In the genomic region with DNA sequence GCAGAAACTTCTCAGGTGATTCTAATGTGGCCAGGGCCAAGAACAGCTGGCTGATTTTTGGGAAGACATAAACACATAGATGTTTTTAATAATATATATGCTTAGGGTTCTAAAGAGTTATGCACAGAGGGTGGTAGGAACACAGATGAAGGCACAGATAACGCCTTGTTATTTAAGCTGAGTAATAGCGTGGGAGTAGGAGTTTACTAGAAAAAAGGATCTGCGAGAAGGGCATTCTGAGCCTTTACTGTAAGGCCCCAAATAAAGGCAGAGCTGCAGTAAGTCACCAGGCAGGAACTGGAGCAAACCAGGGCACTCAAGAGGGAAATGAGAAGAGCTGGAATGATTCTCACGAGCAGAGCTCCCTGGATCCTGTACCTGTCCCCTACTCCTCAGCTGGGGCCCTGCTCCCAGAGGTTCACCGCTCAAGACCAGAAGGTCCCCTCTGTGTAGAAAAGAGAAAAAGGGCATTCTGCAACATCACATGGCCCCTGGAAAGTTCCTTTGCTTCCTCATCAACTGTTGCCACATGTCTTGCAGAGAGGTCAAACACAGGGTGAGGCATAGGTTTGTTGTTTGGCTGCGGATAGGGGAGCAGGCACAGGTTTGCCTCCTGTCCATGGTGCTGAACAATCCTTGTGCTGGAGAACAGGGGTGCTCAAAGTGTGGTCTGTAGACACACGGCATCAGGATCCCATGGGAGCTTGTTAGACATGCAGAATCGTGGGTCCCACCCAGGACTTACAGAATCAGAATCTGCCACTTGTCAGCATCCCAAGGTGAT, we compare ENCODE assay signal across 14 cellular contexts.
DNase-seq lines count a peak whose midpoint lies in the region; ATAC-seq and TF ChIP-seq lines count a peak whose summit lies in the region.
"Had no signal": no experiment of that assay in that cellular context is flagged by ENCODE, and none has a peak within 500 bp of the region (broad histone marks: within the 10 kb centered on the region; RNA-seq: fewer than 3 reads in every experiment).

No MANE protein-coding gene starts in this region.

- H3K23ac ChIP-seq in mesendoderm (ENCODE audit: low read length), result no peak overlapping the region

- DNase-seq in GM23338 (ENCODE audit: low spot score) (peak; percentile 82), NOMO-1 treated with dmso at 0.1 percent for 144 hours (lab: John Stamatoyannopoulos, UW; ENCODE audit: unreplicated experiment) (peak; percentile 60), ecto neural progenitor cell (ENCODE audit: low spot score) (peak; percentile 60), mesendoderm (peak; percentile 70), uterus (no peak), NCI-H226 (no peak), gastrocnemius medialis (no peak)
- DNase-seq: activated T-cell treated with anti-CD3 and anti-CD28 coated beads, Interleukin-2, amount 50 U/mL, for 72 hours; CD4-positive, CD25-positive, alpha-beta regulatory T cell; GOT3; NCI-H2171 had no signal

- peak; percentile 99 for ATAC-seq in GM23338
- no peak for ATAC-seq in GM21360 (IDR thresholded peaks at IDR 0.05; ENCODE audit: unreplicated experiment)
- no peak for ATAC-seq in gastrocnemius medialis
- ATAC-seq: activated T-cell treated with anti-CD3 and anti-CD28 coated beads, Interleukin-2, amount 50 U/mL, for 72 hours; stimulated activated effector memory CD8-positive, alpha-beta T cell treated with anti-CD3 and anti-CD28 coated beads, Interleukin-12 subunit alpha, Interleukin-12 subunit beta, amount 100 ng/mL, for 72 hours had no signal

- TF ChIP-seq POLR2A in uterus (IDR thresholded peaks at IDR 0.05) (no peak), gastrocnemius medialis (IDR thresholded peaks at IDR 0.05) (no peak)

- no peak overlapping the region for H3K4ac ChIP-seq in mesendoderm (ENCODE audit: low read depth, low read length)

- H2BK120ac ChIP-seq in mesendoderm (ENCODE audit: low read depth, low read length), result no peak overlapping the region

- H4K20me1 ChIP-seq in GM23338 (replicated peaks; ENCODE audit: insufficient read depth), result no peaks in the 10 kb centered on the region

- H3K79me2 ChIP-seq in GM23338 (replicated peaks; ENCODE audit: insufficient read depth), result no peaks in the 10 kb centered on the region
- peaks cover 4% of the 10 kb centered on the region for H3K79me2 ChIP-seq in mesendoderm (ENCODE audit: control insufficient read depth, insufficient read depth, low read length)

- H3K36me3 Mint-ChIP-seq in GM23338 (ENCODE audit: low read depth), result no peaks in the 10 kb centered on the region
- H3K36me3 Mint-ChIP-seq: CD4-positive, CD25-positive, alpha-beta regulatory T cell; stimulated activated effector memory CD8-positive, alpha-beta T cell treated with anti-CD3 and anti-CD28 coated beads, Interleukin-12 subunit alpha, Interleukin-12 subunit beta, amount 100 ng/mL, for 72 hours had no signal

- no peak overlapping the region for H2BK15ac ChIP-seq in mesendoderm (replicated peaks; ENCODE audit: low read depth)

- no peaks in the 10 kb centered on the region for H3K27me3 Mint-ChIP-seq in GM23338 (ENCODE audit: insufficient read depth, low read depth, poor library complexity)

- H4K5ac ChIP-seq in mesendoderm (ENCODE audit: low read length), result no peak overlapping the region

- peaks cover 4% of the 10 kb centered on the region; the same call in 2 of the 3 replicates for H3K4me1 Mint-ChIP-seq in GM23338
- H3K4me1 Mint-ChIP-seq: CD4-positive, CD25-positive, alpha-beta regulatory T cell; stimulated activated effector memory CD8-positive, alpha-beta T cell treated with anti-CD3 and anti-CD28 coated beads, Interleukin-12 subunit alpha, Interleukin-12 subunit beta, amount 100 ng/mL, for 72 hours had no signal

- no peak overlapping the region for H3K4me2 ChIP-seq in GM23338
- H3K4me2 ChIP-seq in mesendoderm (ENCODE audit: low read length), result no peak overlapping the region

- WGBS in mesendoderm (ENCODE audit: extremely low coverage, insufficient coverage, low lambda C conversion rate), result no CpG with 5 or more reads among the region's 8 CpGs

- H3K9me3 ChIP-seq in uterus, result no peaks in the 10 kb centered on the region
- H3K9me3 ChIP-seq in gastrocnemius medialis, result no peaks in the 10 kb centered on the region

- H2BK5ac ChIP-seq in mesendoderm (ENCODE audit: low read length), result no peak overlapping the region

- H3K4me1 ChIP-seq in GM23338 (ENCODE audit: insufficient read depth), result no peaks in the 10 kb centered on the region
- no peaks in the 10 kb centered on the region for H3K4me1 ChIP-seq in mesendoderm (ENCODE audit: control insufficient read depth, low read depth, low read length)
- no peaks in the 10 kb centered on the region for H3K4me1 ChIP-seq in uterus
- H3K4me1 ChIP-seq in gastrocnemius medialis, result no peaks in the 10 kb centered on the region

- no peaks in the 10 kb centered on the region for H3K36me3 ChIP-seq in GM23338 (ENCODE audit: insufficient read depth)
- H3K36me3 ChIP-seq in mesendoderm (ENCODE audit: control insufficient read depth, insufficient read depth, low read length), result no peaks in the 10 kb centered on the region
- H3K36me3 ChIP-seq in uterus, result no peaks in the 10 kb centered on the region
- no peaks in the 10 kb centered on the region for H3K36me3 ChIP-seq in gastrocnemius medialis

- no peak overlapping the region for H3K9ac ChIP-seq in mesendoderm (ENCODE audit: low read length)

- no peak overlapping the region for H3K4me3 ChIP-seq in GM23338
- no peak overlapping the region for H3K4me3 ChIP-seq in mesendoderm (ENCODE audit: low read length)
- H3K4me3 ChIP-seq in uterus, result no peak overlapping the region
- H3K4me3 ChIP-seq in gastrocnemius medialis, result no peak overlapping the region

- intact Hi-C loops in uterus (cut with DNase I; ENCODE audit: low total_unique reads) (no loop called here), gastrocnemius medialis (cut with DNase I; ENCODE audit: low total_unique reads) (no loop called here)

- no peak overlapping the region for H2AK5ac ChIP-seq in mesendoderm (ENCODE audit: low read length)

- no peak overlapping the region for H4K8ac ChIP-seq in mesendoderm (ENCODE audit: low read depth, low read length)

- H2AFZ ChIP-seq in GM23338, result no peak overlapping the region

- H3F3A ChIP-seq in GM23338 (replicated peaks; ENCODE audit: low read depth), result no peaks in the 10 kb centered on the region

- no peak overlapping the region for H3K18ac ChIP-seq in mesendoderm (ENCODE audit: low read length)

- H3K79me1 ChIP-seq in mesendoderm (ENCODE audit: low read length), result peaks cover 21% of the 10 kb centered on the region

- H3K27ac ChIP-seq in GM23338 (ENCODE audit: low read depth) (no peak overlapping the region), mesendoderm (ENCODE audit: low read depth, low read length) (no peak overlapping the region), uterus (no peak overlapping the region), gastrocnemius medialis (no peak overlapping the region)
- H3K27ac ChIP-seq: VCaP had no signal

- no peaks in the 10 kb centered on the region for H3K9me3 Mint-ChIP-seq in GM23338
- H3K9me3 Mint-ChIP-seq: activated T-cell treated with anti-CD3 and anti-CD28 coated beads, Interleukin-2, amount 50 U/mL, for 72 hours had no signal

- H3K27me3 ChIP-seq in GM23338 (ENCODE audit: insufficient read depth), result no peaks in the 10 kb centered on the region
- H3K27me3 ChIP-seq in mesendoderm (ENCODE audit: insufficient read depth, low read length, poor library complexity), result no peaks in the 10 kb centered on the region
- no peaks in the 10 kb centered on the region for H3K27me3 ChIP-seq in uterus
- H3K27me3 ChIP-seq in gastrocnemius medialis, result no peaks in the 10 kb centered on the region

- in situ Hi-C loops in gastrocnemius medialis (cut with MboI; ENCODE audit: low sequenced_read_pairs in 4 of 4), result no loop called here

- H3K9me2 ChIP-seq in GM23338 (ENCODE audit: insufficient read depth), result no peaks in the 10 kb centered on the region

- H3K27ac Mint-ChIP-seq in GM23338, result no peak overlapping the region
- H3K27ac Mint-ChIP-seq: activated T-cell treated with anti-CD3 and anti-CD28 coated beads, Interleukin-2, amount 50 U/mL, for 72 hours; CD4-positive, CD25-positive, alpha-beta regulatory T cell; stimulated activated effector memory CD8-positive, alpha-beta T cell treated with anti-CD3 and anti-CD28 coated beads, Interleukin-12 subunit alpha, Interleukin-12 subunit beta, amount 100 ng/mL, for 72 hours had no signal

- no peak overlapping the region for H3K4me3 Mint-ChIP-seq in GM23338
- H3K4me3 Mint-ChIP-seq: activated T-cell treated with anti-CD3 and anti-CD28 coated beads, Interleukin-2, amount 50 U/mL, for 72 hours; CD4-positive, CD25-positive, alpha-beta regulatory T cell; stimulated activated effector memory CD8-positive, alpha-beta T cell treated with anti-CD3 and anti-CD28 coated beads, Interleukin-12 subunit alpha, Interleukin-12 subunit beta, amount 100 ng/mL, for 72 hours had no signal

- TF ChIP-seq CTCF in GM23338 (conservative IDR thresholded peaks at IDR 0.05; ENCODE audit: low read depth in 2 of 2) (no peak), uterus (IDR thresholded peaks at IDR 0.05) (no peak), gastrocnemius medialis (IDR thresholded peaks at IDR 0.05 in 4 of 5, conservative IDR thresholded peaks at IDR 0.05 in 1 of 5) (no peak)

- H3K56ac ChIP-seq in mesendoderm (ENCODE audit: low read length), result no peak overlapping the region

TF ChIP-seq in GM23338, 12 proteins besides CTCF, POLR2A, EP300 and RAD21 (continues in another document):
- no peak for TF ChIP-seq EZH2phosphoT487 (IDR thresholded peaks at IDR 0.05; ENCODE audit: unreplicated experiment)
- peak; percentile 95 for TF ChIP-seq REST (IDR thresholded peaks at IDR 0.05; ENCODE audit: unreplicated experiment)

Comparison
In these comparisons a context has a peak if more than half of its experiments do, and no peak if none do; other contexts are left out.
1. DNase-seq: peak in GM23338 (single experiment), NOMO-1 treated with dmso at 0.1 percent for 144 hours (single experiment), ecto neural progenitor cell (single experiment) and mesendoderm (single experiment); none in uterus (0 of 2), NCI-H226 (single experiment) and gastrocnemius medialis (0 of 2).